In genomic region chr2:225293638-225294037, GRCh38 we compare ENCODE assay signal across 20 cellular contexts.
DNase-seq lines count a peak whose midpoint lies in the region; ATAC-seq and FAIRE-seq lines count a peak whose summit lies in the region.
"Had no signal": no experiment of that assay in that cellular context is flagged by ENCODE, and none has a peak within 500 bp of the region (broad histone marks: within the 10 kb centered on the region; RNA-seq: fewer than 3 reads in every experiment).

No MANE protein-coding gene starts in this region.

- DNase-seq in DMS 273 (lab: John Stamatoyannopoulos, UW; ENCODE audit: unreplicated experiment) (peak; percentile 57), DMS 273 treated with DMSO at 0.1 percent for 48 hours (lab: John Stamatoyannopoulos, UW) (no peak), NCI-H446 (lab: John Stamatoyannopoulos, UW) (peak; percentile 83 to 91), cerebellum (ENCODE audit: low spot score) (peak; percentile 55), HTR-8/SVneo (ENCODE audit: insufficient read length, low spot score) (no peak)
- DNase-seq: AML-193; Calu3; CD4-positive, alpha-beta memory T cell; DMS79; GF-D8; GOT3; H7; HFFc6; IMR-90 had no signal

- no peak for FAIRE-seq in HTR-8/SVneo (lab: Jason Lieb, UNC)
- FAIRE-seq: A549, GM12878, K562 had no signal

- ATAC-seq in HG03439 (IDR thresholded peaks at IDR 0.05; ENCODE audit: unreplicated experiment) (no peak), HG02973 (IDR thresholded peaks at IDR 0.05; ENCODE audit: unreplicated experiment) (no peak)
- ATAC-seq: A549, GM12878, HCT116, K562 had no signal

Comparison
In these comparisons a context has a peak if more than half of its experiments do, and no peak if none do; other contexts are left out.
1. DNase-seq: peak in DMS 273 (single experiment), NCI-H446 (2 of 2) and cerebellum (single experiment); none in DMS 273 treated with DMSO at 0.1 percent for 48 hours (single experiment) and HTR-8/SVneo (single experiment).